8 cellular contexts compared by ENCODE assay signal in the genomic region with DNA sequence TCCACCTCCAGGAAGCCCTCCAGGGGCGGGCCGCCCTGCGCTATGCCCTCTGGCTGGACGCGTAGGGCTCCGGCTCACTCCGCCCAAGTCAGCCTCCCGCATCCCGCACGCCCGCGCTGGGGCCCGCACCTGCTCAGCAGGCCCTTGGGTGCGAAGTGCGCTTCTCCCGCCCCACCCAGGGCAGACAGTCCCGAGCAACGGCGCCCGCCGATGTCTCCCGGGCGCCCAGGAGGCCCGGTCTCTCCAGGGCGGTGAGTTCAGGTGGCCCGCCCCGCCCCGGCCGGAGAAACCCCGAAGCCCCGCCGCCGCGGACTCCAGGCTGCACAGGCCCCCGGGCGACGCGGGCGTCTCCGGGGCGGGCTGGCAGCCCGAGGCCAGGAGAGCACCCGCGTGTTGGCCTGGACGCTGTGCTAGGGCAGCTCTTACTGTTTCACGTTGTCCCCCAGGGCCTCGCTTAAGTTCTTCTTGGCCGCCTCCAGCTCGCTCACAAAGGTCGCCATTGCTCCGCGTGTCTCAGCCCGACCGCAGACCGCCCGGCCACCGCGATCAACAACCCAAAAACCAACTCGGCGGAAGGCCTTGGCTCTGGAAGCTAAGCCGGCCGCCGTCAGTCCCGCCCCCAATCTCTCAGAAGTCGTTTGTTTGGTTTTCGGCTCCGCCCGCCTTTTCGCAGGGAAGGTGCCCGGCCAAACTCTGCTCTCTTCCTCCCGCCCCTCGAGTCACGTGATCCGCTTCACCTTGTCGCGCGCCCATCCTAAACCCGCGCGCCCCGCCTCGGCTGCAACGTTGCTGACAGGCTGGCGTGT. TPM values are rescaled to one million over a fixed set of nuclear protein-coding genes. Genes with fewer than 3 reads are reported as not detected.
DNase-seq lines count a peak whose midpoint lies in the region; ATAC-seq, FAIRE-seq and TF ChIP-seq lines count a peak whose summit lies in the region.

Gene TADA1, minus strand, starts transcription at position 531 of the 806 bp plus-strand sequence. Its CDS starts 31 bp downstream, at position 500.

- H3K4me3 Mint-ChIP-seq in memory B cell, result peak within 1 kb of the TSS; percentile 88

- H2BK12ac ChIP-seq in H1 (ENCODE audit: low read depth, low read length), result no peak within 1 kb of the TSS

- no peak within 1 kb of the TSS for H3K23ac ChIP-seq in H1 (ENCODE audit: insufficient read length)

- H3K4me2 ChIP-seq in H1 (ENCODE audit: insufficient read depth in 1 of 2, low read depth in 2 of 2, low read length in 2 of 2), result peak within 1 kb of the TSS; percentile 74 to 83

- H3K9me3 Mint-ChIP-seq in memory B cell, result no peaks in the 10 kb centered on the region

- H2BK20ac ChIP-seq in H1 (ENCODE audit: low read length), result no peak within 1 kb of the TSS

- peak within 1 kb of the TSS; percentile 90 for H3K18ac ChIP-seq in H1 (ENCODE audit: extremely low read depth, low read length)

- peak within 1 kb of the TSS; percentile 97 for H2BK120ac ChIP-seq in H1 (replicated peaks; ENCODE audit: low read depth, low read length)

- TF ChIP-seq POLR2A in H1 (IDR thresholded peaks at IDR 0.05; ENCODE audit: control extremely low read depth in 1 of 2, low read depth in 2 of 2, low read length in 2 of 2), result peak; percentile 56 to 87

- DNase-seq in COR-L47 (lab: John Stamatoyannopoulos, UW), result peak; percentile 99
- peak; percentile 90 for DNase-seq in HTR-8/SVneo (ENCODE audit: insufficient read length, low spot score)
- DNase-seq in NOMO-1 treated with dmso at 0.1 percent for 144 hours (lab: John Stamatoyannopoulos, UW; ENCODE audit: unreplicated experiment), result peak; percentile 99
- DNase-seq in activated CD8-positive, alpha-beta memory T cell treated with anti-CD3 and anti-CD28 coated beads for 48 hours (ENCODE audit: low read depth in 2 of 3, low spot score in 2 of 3), result peak; percentile 87 to 93 (median 90)
- DNase-seq in H1 (ENCODE audit: low read depth in 1 of 2, low spot score in 2 of 2), result peak; percentile 94 to 95
- peak; percentile 91 to 97 for DNase-seq in memory B cell (ENCODE audit: low spot score in 2 of 2)
- peak; percentile 98 for DNase-seq in stimulated activated CD8-positive, alpha-beta memory T cell treated with anti-CD3 and anti-CD28 coated beads, Interleukin-12 subunit alpha, Interleukin-12 subunit beta, amount 100 ng/mL, for 24 hours (ENCODE audit: extremely low read depth)

- H3K14ac ChIP-seq in H1 (ENCODE audit: insufficient read length), result no peak within 1 kb of the TSS

- TF ChIP-seq EP300 in H1 (IDR thresholded peaks at IDR 0.05; ENCODE audit: borderline replicate concordance in 1 of 2, low read depth in 2 of 2, low read length in 2 of 2), result peak in 1 of 2 experiments; percentile 11; a peak in 1 of 3 replicates

- H4K8ac ChIP-seq in H1 (ENCODE audit: extremely low read depth, insufficient read depth, low read length), result peak within 1 kb of the TSS; percentile 94

- peak within 1 kb of the TSS; percentile 83 to 94 (median 88) for H3K9ac ChIP-seq in H1 (replicated peaks in 1 of 4; ENCODE audit: extremely low read depth in 1 of 4, low read depth in 3 of 4, low read length in 3 of 4)

- peaks cover 3% of the 10 kb centered on the region; the same call in 1 of the 2 replicates for H3K79me1 ChIP-seq in H1 (ENCODE audit: low read depth, low read length)

- H3K27ac ChIP-seq in H1 (ENCODE audit: low read depth, low read length), result peak within 1 kb of the TSS; percentile 92

- peaks cover 2% of the 10 kb centered on the region for H3K36me3 Mint-ChIP-seq in memory B cell

- peak within 1 kb of the TSS; percentile 67 for H4K5ac ChIP-seq in H1 (ENCODE audit: insufficient read length, low read depth, low read length)

- peaks cover 3 to 47% of the 10 kb centered on the region in 2 experiments for H3K79me2 ChIP-seq in H1 (ENCODE audit: control insufficient read depth in 1 of 2, insufficient read depth in 2 of 2, low read length in 2 of 2)

- ATAC-seq in GM21367 (IDR thresholded peaks at IDR 0.05; ENCODE audit: unreplicated experiment), result peak; percentile 93
- peak; percentile 90 for ATAC-seq in memory B cell (ENCODE audit: low read depth)

- no peaks in the 10 kb centered on the region for H3K9me3 ChIP-seq in H1 (ENCODE audit: insufficient read depth in 2 of 2, low read depth in 1 of 2, low read length in 1 of 2)

- H3K27me3 ChIP-seq in H1 (replicated peaks in 1 of 4; ENCODE audit: control insufficient read depth in 3 of 4, extremely low read depth in 1 of 4, insufficient read depth in 3 of 4, low read length in 3 of 4), result no peaks in the 10 kb centered on the region

- H3K36me3 ChIP-seq in H1 (ENCODE audit: control insufficient read depth in 2 of 4, insufficient read depth in 4 of 4, low read length in 3 of 4), result no peaks in the 10 kb centered on the region

- peaks cover 0 to 5% (median 0%) of the 10 kb centered on the region in 4 experiments; a peak in 2 of 7 replicates for H3K4me1 ChIP-seq in H1 (replicated peaks in 1 of 4; ENCODE audit: control insufficient read depth in 3 of 4, insufficient read depth in 4 of 4, low read length in 3 of 4)

- H3K56ac ChIP-seq in H1 (replicated peaks; ENCODE audit: insufficient read length, low read depth, low read length), result peak within 1 kb of the TSS; percentile 86

- peak; percentile 11 to 27 (median 18) for TF ChIP-seq CTCF in H1 (IDR thresholded peaks at IDR 0.05; ENCODE audit: control extremely low read depth in 1 of 3, insufficient read depth in 1 of 3, low read depth in 1 of 3, low read length in 3 of 3)

- WGBS in H1 (ENCODE audit: extremely low coverage in 1 of 2, insufficient coverage in 1 of 2, insufficient read length in 1 of 2, insufficient replicate concordance in 2 of 2, low coverage in 1 of 2, low lambda C conversion rate in 2 of 2, missing lambda C conversion rate in 1 of 2), 2 experiments, result 1% methylated on average over 65 of the region's 84 CpGs; no CpG with 5 or more reads in 1 of the 2 experiments

- CTCF ChIA-PET in H1 (lab: Charles Lee; ENCODE audit: partially characterized antibody), result interaction anchor here (0.9 to 2.2 kb wide), 5 partner anchors 8 to 185 kb away, joined by 4 to 14 read pairs (median 7); no protein-coding TSS in a partner anchor

- no peak within 1 kb of the TSS for H2AK5ac ChIP-seq in H1 (ENCODE audit: low read depth, low read length)

- POLR2A ChIA-PET in H1 (lab: Charles Lee; ENCODE audit: partially characterized antibody), result interaction anchor here (0.6 to 1.5 kb wide), 9 partner anchors 9 to 344 kb away, joined by 3 to 10 read pairs (median 3); partner anchors contain the start of genes POGK and POU2F1

- H3K27me3 Mint-ChIP-seq in memory B cell, result no peaks in the 10 kb centered on the region

- TF ChIP-seq RAD21 in H1 (IDR thresholded peaks at IDR 0.05 in 1 of 2, conservative IDR thresholded peaks at IDR 0.05 in 1 of 2; ENCODE audit: low read depth in 2 of 2, low read length in 2 of 2), result peak in 1 of 2 experiments; percentile 15; a peak in 1 of 4 replicates

- H2BK15ac ChIP-seq in H1 (ENCODE audit: low read length), result no peak within 1 kb of the TSS

- peak; percentile 83 for FAIRE-seq in HTR-8/SVneo (lab: Jason Lieb, UNC)
- peak; percentile 58 for FAIRE-seq in H1 (lab: Jason Lieb, UNC)

- H3K27ac Mint-ChIP-seq in memory B cell, result peak within 1 kb of the TSS; percentile 46

- peaks cover 17% of the 10 kb centered on the region for H3K4me1 Mint-ChIP-seq in memory B cell

- H4K20me1 ChIP-seq in H1 (replicated peaks in 1 of 2; ENCODE audit: control insufficient read depth in 1 of 2, insufficient read depth in 2 of 2, low read length in 2 of 2), result peaks cover 5 to 9% of the 10 kb centered on the region in 2 experiments

- H2AFZ ChIP-seq in H1 (ENCODE audit: low read length), result peak within 1 kb of the TSS; percentile 84; the same call in 1 of the 2 replicates

- peak within 1 kb of the TSS; percentile 85 for H2BK5ac ChIP-seq in H1 (ENCODE audit: low read depth, low read length)

- peak within 1 kb of the TSS; percentile 70 to 87 (median 82) for H3K4me3 ChIP-seq in H1 (ENCODE audit: extremely low read depth in 1 of 4, insufficient read depth in 2 of 4, low read depth in 3 of 4, low read length in 4 of 4)

- H3K4ac ChIP-seq in H1 (replicated peaks; ENCODE audit: insufficient read length, low read depth, low read length), result no peak within 1 kb of the TSS

- no peaks in the 10 kb centered on the region; the same call in 1 of the 2 replicates for H3K23me2 ChIP-seq in H1 (ENCODE audit: low read depth, low read length)

- peak within 1 kb of the TSS; percentile 80 for H4K91ac ChIP-seq in H1 (replicated peaks; ENCODE audit: insufficient read length, low read length)

TF ChIP-seq in H1, 55 proteins besides CTCF, POLR2A, EP300 and RAD21 (continues in another document):
- peak in 1 of 2 experiments; percentile 70; a peak in 1 of 4 replicates for TF ChIP-seq HDAC2 (IDR thresholded peaks at IDR 0.05; ENCODE audit: borderline replicate concordance in 1 of 2, low read depth in 2 of 2, low read length in 2 of 2)
- TF ChIP-seq BRCA1 (IDR thresholded peaks at IDR 0.05; ENCODE audit: low read depth, low read length), result no peak
- TF ChIP-seq YY1 (IDR thresholded peaks at IDR 0.05; ENCODE audit: low read depth, low read length), result peak; percentile 91
- TF ChIP-seq CREB1 (IDR thresholded peaks at IDR 0.05), result peak; percentile 75
- TF ChIP-seq TAF7 (optimal IDR thresholded peaks at IDR 0.05; ENCODE audit: borderline replicate concordance, low read depth, low read length), result no peak
- TF ChIP-seq POLR2AphosphoS5 (IDR thresholded peaks at IDR 0.05; ENCODE audit: low read depth, low read length), result peak; percentile 76
- TF ChIP-seq JUN (IDR thresholded peaks at IDR 0.05; ENCODE audit: low read depth, low read length), result no peak
- TF ChIP-seq KDM4A (IDR thresholded peaks at IDR 0.05; ENCODE audit: low read depth, low read length, severe bottlenecking), result peak; percentile 85
- TF ChIP-seq TAF1 (IDR thresholded peaks at IDR 0.05; ENCODE audit: low read depth, low read length), result peak; percentile 87
- peak; percentile 91 for TF ChIP-seq PHF8 (conservative IDR thresholded peaks at IDR 0.05; ENCODE audit: low read depth, low read length)
- TF ChIP-seq TBP (IDR thresholded peaks at IDR 0.05; ENCODE audit: low read depth, low read length), result peak; percentile 62

RNA-seq across cellular contexts. Expression of gene TADA1, which starts in this region (rescaled TPM):
- total RNA-seq in H1 (2021; fragmentation: NEBNext Ultra II Directional; extraction: Animal tissue kit (Norgen Biotek cat#: 25700)), result 21.1 and 24.5 TPM in 2 replicates
- 18.4 and 23.6 TPM in 2 replicates for polyA plus RNA-seq in H1 (2011; rRNA removed)
- 28.9 TPM for polyA plus RNA-seq in H1 (2011; cell fraction: cytosol; rRNA removed)
- polyA plus RNA-seq in H1 (2011; cell fraction: nucleus; rRNA removed), result 12.7 TPM
- polyA plus RNA-seq in H1 (2012, experiment 1 of 2), result 14.6 to 18.9 TPM (median 17.2 TPM) in 4 replicates
- 4.8 TPM for polyA plus RNA-seq in H1 (2012, experiment 2 of 2)
- 11.3 TPM for polyA plus RNA-seq in H1 (2013, experiment 1 of 2)
- 11.0 TPM for polyA plus RNA-seq in H1 (2013, experiment 2 of 2)
- polyA minus RNA-seq in H1 (2011; rRNA and poly(A)+ RNA removed), result 26.9 and 33.2 TPM in 2 replicates
- 15.9 TPM for polyA minus RNA-seq in H1 (2011; cell fraction: cytosol; rRNA and poly(A)+ RNA removed)
- 13.5 TPM for polyA minus RNA-seq in H1 (2011; cell fraction: nucleus; rRNA and poly(A)+ RNA removed)

Comparison
In these comparisons a context has a peak if more than half of its experiments do, and no peak if none do; other contexts are left out.
1. Peak in every context shown above with its lines: DNase-seq, ATAC-seq, H3K4me3 ChIP-seq and H3K27ac ChIP-seq.